In the genomic region with DNA sequence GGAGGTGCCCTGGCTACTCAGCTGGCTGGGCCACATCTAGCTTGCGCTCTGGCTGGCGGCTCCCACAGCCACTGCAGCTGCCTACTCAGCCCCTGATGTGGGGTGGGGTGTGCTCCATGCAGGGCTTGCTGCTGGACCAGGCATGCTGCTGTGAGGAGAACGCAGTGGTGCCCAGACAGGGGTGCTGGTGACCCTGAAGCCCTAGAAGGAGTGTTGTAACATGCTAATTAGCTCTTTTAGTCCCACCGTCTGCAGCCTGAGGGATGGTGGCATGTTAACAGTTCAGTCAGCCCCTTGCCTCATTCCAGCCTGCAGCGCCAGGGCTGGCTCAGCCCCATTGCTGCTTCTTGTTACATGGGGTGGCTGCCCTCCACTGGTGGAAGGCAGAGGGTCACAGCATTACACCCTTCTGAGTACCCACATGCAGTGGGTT, we compare ENCODE assay signal across 13 cellular contexts.
A peak's percentile ranks its signal among the peaks of the same experiment; 100 is the strongest.
DNase-seq lines count a peak whose midpoint lies in the region; ATAC-seq and TF ChIP-seq lines count a peak whose summit lies in the region.
"Had no signal": no experiment of that assay in that cellular context is flagged by ENCODE, and none has a peak within 500 bp of the region (broad histone marks: within the 10 kb centered on the region; RNA-seq: fewer than 3 reads in every experiment).

No MANE protein-coding gene starts in this region.

- H3K9ac ChIP-seq in NT2/D1 (ENCODE audit: insufficient read length, low read depth), result no peak overlapping the region

- no peak overlapping the region for H3K27ac Mint-ChIP-seq in type B pancreatic cell
- H3K27ac Mint-ChIP-seq in activated naive CD8-positive, alpha-beta T cell treated with anti-CD3 and anti-CD28 coated beads for 36 hours, result no peak overlapping the region
- H3K27ac Mint-ChIP-seq: activated B cell treated with CpG ODN at 0.5 μM for 24 hours had no signal

- H3K4me3 Mint-ChIP-seq in type B pancreatic cell, result no peak overlapping the region
- no peak overlapping the region for H3K4me3 Mint-ChIP-seq in activated naive CD8-positive, alpha-beta T cell treated with anti-CD3 and anti-CD28 coated beads for 36 hours
- H3K4me3 Mint-ChIP-seq: activated B cell treated with CpG ODN at 0.5 μM for 24 hours had no signal

- peak; percentile 2 to 18 for DNase-seq in SHP77 (lab: John Stamatoyannopoulos, UW)
- DNase-seq in SHP77 treated with DMSO at 0.1 percent for 48 hours (lab: John Stamatoyannopoulos, UW), result no peak
- peak; percentile 3 for DNase-seq in NT2/D1 (ENCODE audit: low read depth, low spot score)
- DNase-seq in hepatic stellate cell (ENCODE audit: low spot score), result peak; percentile 4
- DNase-seq in type B pancreatic cell (ENCODE audit: extremely low spot score, unreplicated experiment), result no peak
- no peak for DNase-seq in NCI-H2029 (lab: John Stamatoyannopoulos, UW)
- no peak for DNase-seq in activated naive CD8-positive, alpha-beta T cell treated with anti-CD3 and anti-CD28 coated beads for 36 hours
- DNase-seq: activated B cell treated with CpG ODN at 0.5 μM for 24 hours; activated T-cell treated with anti-CD3 and anti-CD28 coated beads, Interleukin-2, amount 50 U/mL, for 48 hours; BE2C; NCI-H1694 treated with DMSO at 0.1 percent for 48 hours; trophoblast cell had no signal

- peaks cover 2% of the 10 kb centered on the region for H3K4me1 ChIP-seq in NT2/D1 (ENCODE audit: insufficient read depth, insufficient read length)
- H3K4me1 ChIP-seq: BE2C had no signal

- H3K27me3 Mint-ChIP-seq in type B pancreatic cell, result no peaks in the 10 kb centered on the region
- no peaks in the 10 kb centered on the region for H3K27me3 Mint-ChIP-seq in activated naive CD8-positive, alpha-beta T cell treated with anti-CD3 and anti-CD28 coated beads for 36 hours
- H3K27me3 Mint-ChIP-seq: activated B cell treated with CpG ODN at 0.5 μM for 24 hours had no signal

- H3K9me3 ChIP-seq in NT2/D1 (ENCODE audit: insufficient read depth, low read length), result 0 out of 2 replicates have a peak, but pooled peaks cover 2% of the 10 kb centered on the region
- H3K9me3 ChIP-seq: BE2C had no signal

- H3K36me3 Mint-ChIP-seq in type B pancreatic cell, result no peaks in the 10 kb centered on the region
- H3K36me3 Mint-ChIP-seq in activated naive CD8-positive, alpha-beta T cell treated with anti-CD3 and anti-CD28 coated beads for 36 hours, result no peaks in the 10 kb centered on the region

- peak; percentile 58 for TF ChIP-seq CTCF in type B pancreatic cell (conservative IDR thresholded peaks at IDR 0.05)

- H3K9me3 Mint-ChIP-seq in type B pancreatic cell, result no peaks in the 10 kb centered on the region
- peaks cover 9% of the 10 kb centered on the region for H3K9me3 Mint-ChIP-seq in activated naive CD8-positive, alpha-beta T cell treated with anti-CD3 and anti-CD28 coated beads for 36 hours

- H3K36me3 ChIP-seq in NT2/D1 (ENCODE audit: insufficient read depth, insufficient read length, low read length), result no peaks in the 10 kb centered on the region
- H3K36me3 ChIP-seq: BE2C had no signal

- H3K27me3 ChIP-seq in NT2/D1 (ENCODE audit: insufficient read depth, insufficient read length), result no peaks in the 10 kb centered on the region
- H3K27me3 ChIP-seq: BE2C had no signal

- no peak for ATAC-seq in HG02642 (IDR thresholded peaks at IDR 0.05; ENCODE audit: poor library complexity, unreplicated experiment)

- no peak overlapping the region for H3K4me3 ChIP-seq in NT2/D1 (ENCODE audit: insufficient read length, low read depth)

- no peaks in the 10 kb centered on the region for H3K4me1 Mint-ChIP-seq in type B pancreatic cell (ENCODE audit: unreplicated experiment)
- H3K4me1 Mint-ChIP-seq in activated naive CD8-positive, alpha-beta T cell treated with anti-CD3 and anti-CD28 coated beads for 36 hours, result no peaks in the 10 kb centered on the region
- H3K4me1 Mint-ChIP-seq: activated B cell treated with CpG ODN at 0.5 μM for 24 hours had no signal

Comparison
In these comparisons a context has a peak if more than half of its experiments do, and no peak if none do; other contexts are left out.
1. DNase-seq: peak in SHP77 (2 of 2), NT2/D1 (single experiment) and hepatic stellate cell (single experiment); none in SHP77 treated with DMSO at 0.1 percent for 48 hours (single experiment), type B pancreatic cell (single experiment), NCI-H2029 (single experiment) and activated naive CD8-positive, alpha-beta T cell treated with anti-CD3 and anti-CD28 coated beads for 36 hours (single experiment).